8 cellular contexts compared by ENCODE assay signal in genomic region chr2:190649798-190650390, GRCh38. TPM values are rescaled to one million over a fixed set of nuclear protein-coding genes. Genes with fewer than 3 reads are reported as not detected.
DNase-seq lines count a peak whose midpoint lies in the region; ATAC-seq and TF ChIP-seq lines count a peak whose summit lies in the region.

No MANE protein-coding gene starts in this region.

- H3K9me3 ChIP-seq in GM23248 (ENCODE audit: low read depth) (no peaks in the 10 kb centered on the region), vagina (no peaks in the 10 kb centered on the region)

- H3K4me1 ChIP-seq in GM23248 (ENCODE audit: insufficient read depth), result peaks cover 49% of the 10 kb centered on the region
- H3K4me1 ChIP-seq in vagina, result peaks cover 52% of the 10 kb centered on the region

- intact Hi-C loops in dendritic cell treated with granulocyte-macrophage colony-stimulating factor and Interleukin-4, amounts not matched to agents 40 ng/mL and 50 ng/mL, for 4 days (cut with micrococcal nuclease), result loop anchor here (5.0 to 10.0 kb wide), 4 partner anchors 118 to 365 kb away; partner anchors contain the start of genes INPP1, MFSD6, NEMP2 and STAT1
- intact Hi-C loops in vagina (cut with DNase I), result loop anchor here (10.0 kb wide), 1 partner anchor 115 kb away; the partner anchor contains the start of gene NEMP2

- H3K4me3 ChIP-seq in BJ (ENCODE audit: low read depth, low read length) (peak overlapping the region; percentile 92), GM23248 (peak overlapping the region; percentile 90), vagina (peak overlapping the region; percentile 95 to 98)

- no peaks in the 10 kb centered on the region for H3K9me3 Mint-ChIP-seq in dendritic cell treated with granulocyte-macrophage colony-stimulating factor and Interleukin-4, amounts not matched to agents 40 ng/mL and 50 ng/mL, for 4 days

- WGBS in GM23248 (ENCODE audit: low coverage in 1 of 2, low lambda C conversion rate in 2 of 2, missing lambda C conversion rate in 2 of 2), 2 experiments, result 0 to 1% methylated on average over 15 of the region's 15 CpGs

- no peaks in the 10 kb centered on the region for H3K9me2 ChIP-seq in GM23248 (ENCODE audit: insufficient read depth)

- DNase-seq in BJ (ENCODE audit: low read depth) (no peak), GM23248 (peak; percentile 61), RWPE1 (ENCODE audit: low spot score) (no peak), midbrain (lab: John Stamatoyannopoulos, UW) (peak; percentile 53), vagina (ENCODE audit: extremely low spot score in 2 of 2) (no peak)

- peaks cover 26% of the 10 kb centered on the region for H3K4me1 Mint-ChIP-seq in dendritic cell treated with granulocyte-macrophage colony-stimulating factor and Interleukin-4, amounts not matched to agents 40 ng/mL and 50 ng/mL, for 4 days (ENCODE audit: low read depth)

- H2AFZ ChIP-seq in GM23248, result peak overlapping the region; percentile 74

- no peak for ATAC-seq in HG02981 (IDR thresholded peaks at IDR 0.05; ENCODE audit: unreplicated experiment)
- ATAC-seq in GM18505 (IDR thresholded peaks at IDR 0.05; ENCODE audit: unreplicated experiment), result no peak

- TF ChIP-seq CTCF in BJ (IDR thresholded peaks at IDR 0.05; ENCODE audit: insufficient read depth, low read depth, low read length), result no peak
- no peak for TF ChIP-seq CTCF in RWPE1 (conservative IDR thresholded peaks at IDR 0.05; ENCODE audit: low read depth)
- TF ChIP-seq CTCF in vagina (IDR thresholded peaks at IDR 0.05), result no peak

- peak overlapping the region; percentile 96 for H3K27ac Mint-ChIP-seq in dendritic cell treated with granulocyte-macrophage colony-stimulating factor and Interleukin-4, amounts not matched to agents 40 ng/mL and 50 ng/mL, for 4 days

- POLR2A ChIA-PET in BJ (lab: Charles Lee) (no interaction called here), RWPE1 (lab: Yijun Ruan, JAX; ENCODE audit: low non-redundant PET) (no interaction called here)

- peaks cover 13% of the 10 kb centered on the region for H3K36me3 Mint-ChIP-seq in dendritic cell treated with granulocyte-macrophage colony-stimulating factor and Interleukin-4, amounts not matched to agents 40 ng/mL and 50 ng/mL, for 4 days (ENCODE audit: low read depth)

- no peaks in the 10 kb centered on the region for H3K27me3 ChIP-seq in BJ (ENCODE audit: control insufficient read depth, insufficient read depth, low read length)
- H3K27me3 ChIP-seq in GM23248 (replicated peaks; ENCODE audit: insufficient read depth), result no peaks in the 10 kb centered on the region
- no peaks in the 10 kb centered on the region for H3K27me3 ChIP-seq in vagina

- H3F3A ChIP-seq in GM23248 (ENCODE audit: insufficient read depth), result peaks cover 30% of the 10 kb centered on the region

- CTCF ChIA-PET in BJ (lab: Yijun Ruan, JAX), result interaction anchor here (0.8 kb wide), 1 partner anchor 10 kb away, joined by 3 read pairs; no protein-coding TSS in a partner anchor
- CTCF ChIA-PET in RWPE1 (lab: Yijun Ruan, JAX), result interaction anchor here (0.9 kb wide), 1 partner anchor 10 kb away, joined by 3 read pairs; no protein-coding TSS in a partner anchor

- H3K27ac ChIP-seq in GM23248 (peak overlapping the region; percentile 84), RWPE1 (peak overlapping the region; percentile 99), vagina (peak overlapping the region; percentile 97)

- H3K9ac ChIP-seq in GM23248, result peak overlapping the region; percentile 91

- TF ChIP-seq POLR2A in vagina (IDR thresholded peaks at IDR 0.05), result no peak
- TF ChIP-seq POLR2A in GM18505 (IDR thresholded peaks at IDR 0.05; ENCODE audit: borderline replicate concordance, extremely low read depth, insufficient read depth, insufficient read length), result no peak

- H3K4me2 ChIP-seq in GM23248 (ENCODE audit: unreplicated experiment), result peak overlapping the region; percentile 93

- in situ Hi-C loops in GM23248 (cut with MboI), result no loop called here

- H3K79me2 ChIP-seq in GM23248 (ENCODE audit: insufficient read depth), result peaks cover 51% of the 10 kb centered on the region

- H3K27me3 Mint-ChIP-seq in dendritic cell treated with granulocyte-macrophage colony-stimulating factor and Interleukin-4, amounts not matched to agents 40 ng/mL and 50 ng/mL, for 4 days, result no peaks in the 10 kb centered on the region

- H3K36me3 ChIP-seq in BJ (ENCODE audit: control insufficient read depth, insufficient read depth, low read length) (no peaks in the 10 kb centered on the region), GM23248 (ENCODE audit: low read depth) (no peaks in the 10 kb centered on the region), vagina (no peaks in the 10 kb centered on the region)

- H4K20me1 ChIP-seq in GM23248 (ENCODE audit: insufficient read depth), result no peaks in the 10 kb centered on the region

- peak overlapping the region; percentile 82 for H3K4me3 Mint-ChIP-seq in dendritic cell treated with granulocyte-macrophage colony-stimulating factor and Interleukin-4, amounts not matched to agents 40 ng/mL and 50 ng/mL, for 4 days

RNA-seq across cellular contexts. Expression of gene NAB1, which starts 1.0 kb away (rescaled TPM):
- 14.1 and 19.5 TPM in 2 replicates for polyA plus RNA-seq in BJ (2011; rRNA removed)
- 17.4 and 29.3 TPM in 2 replicates for polyA minus RNA-seq in BJ (2011; rRNA and poly(A)+ RNA removed)
- total RNA-seq in GM23248 (2014; rRNA removed; shearing (Covaris generic)), result 44.1 and 48.3 TPM in 2 replicates
- 13.0 TPM in 2 replicates for polyA plus RNA-seq in GM23248 (2016; fragmentation: Nextera tagmentation; extraction: Ambion mirVana)
- 78.6 TPM for total RNA-seq in vagina

Comparison
In these comparisons a context has a peak if more than half of its experiments do, and no peak if none do; other contexts are left out.
1. DNase-seq: peak in GM23248 (single experiment) and midbrain (single experiment); none in BJ (single experiment), RWPE1 (single experiment) and vagina (0 of 2).
2. Peak in every context shown above with its lines, with median percentiles within 50 percentile points of each other: H3K4me3 ChIP-seq and H3K27ac ChIP-seq.